8 cellular contexts compared by ENCODE assay signal in the genomic region with DNA sequence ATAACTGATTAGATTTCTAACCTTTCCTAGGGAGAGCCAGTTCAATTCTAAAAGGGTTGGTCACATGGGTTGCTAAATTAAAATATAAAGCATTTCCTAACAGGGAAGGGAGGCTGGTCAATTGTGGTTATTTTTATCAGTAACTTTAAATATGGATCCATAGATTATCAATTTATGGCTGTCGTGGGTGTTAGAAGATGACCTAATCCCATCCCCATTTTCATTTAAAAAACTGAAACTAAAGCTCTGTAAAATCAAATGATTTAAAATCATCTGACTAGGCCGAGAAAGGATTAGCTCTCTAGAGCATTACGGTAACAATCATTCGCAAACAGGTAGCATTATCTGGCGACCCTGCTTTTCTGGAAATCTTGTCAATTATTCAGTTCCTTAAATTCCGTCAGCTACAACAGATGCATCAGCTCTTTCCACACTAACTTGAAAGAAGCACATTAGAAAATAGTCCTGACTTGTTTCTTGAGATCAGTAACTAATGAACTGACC. TPM values are rescaled to one million over a fixed set of nuclear protein-coding genes. Genes with fewer than 3 reads are reported as not detected.
A peak's percentile ranks its signal among the peaks of the same experiment; 100 is the strongest.
DNase-seq lines count a peak whose midpoint lies in the region; ATAC-seq, FAIRE-seq and TF ChIP-seq lines count a peak whose summit lies in the region.

No MANE protein-coding gene starts in this region.

- ATAC-seq in activated T-helper 17 cell treated with anti-CD3 and anti-CD28 coated beads, Interleukin-2, amount 50 U/mL, for 72 hours (replicated peaks), result no peak
- no peak for ATAC-seq in thoracic aorta (ENCODE audit: insufficient number of reproducible peaks, low FRiP score, low read depth)

- DNase-seq in activated CD4-positive, alpha-beta T cell treated with anti-CD3 and anti-CD28 coated beads, Interleukin-2, amount 10 ng/mL, durations not matched to agents 24 days and 14 days, result no peak
- no peak for DNase-seq in activated CD4-positive, alpha-beta T cell treated with anti-CD3 and anti-CD28 coated beads, Interleukin-2, amount 50 U/mL, for 1 hour
- DNase-seq in thoracic aorta (ENCODE audit: low spot score) (no peak), NCI-H345 treated with DMSO at 0.1 percent for 48 hours (lab: John Stamatoyannopoulos, UW; ENCODE audit: unreplicated experiment) (no peak), MV-4-11 (lab: John Stamatoyannopoulos, UW) (no peak)
- no peak for DNase-seq in activated CD8-positive, alpha-beta memory T cell treated with anti-CD3 and anti-CD28 coated beads for 24 hours

- no peak for TF ChIP-seq CTCF in thoracic aorta (IDR thresholded peaks at IDR 0.05)

- peaks cover 46% of the 10 kb centered on the region for H3K36me3 Mint-ChIP-seq in activated CD4-positive, alpha-beta T cell treated with anti-CD3 and anti-CD28 coated beads, Interleukin-2, amount 10 ng/mL, durations not matched to agents 24 days and 14 days (ENCODE audit: low read depth)
- H3K36me3 Mint-ChIP-seq in activated T-helper 17 cell treated with anti-CD3 and anti-CD28 coated beads, Interleukin-2, amount 50 U/mL, for 72 hours (ENCODE audit: low read depth), result peaks cover 48% of the 10 kb centered on the region

- peaks cover 22 to 43% of the 10 kb centered on the region in 2 donors for H3K4me1 ChIP-seq in thoracic aorta (ENCODE audit: control insufficient read depth in 1 of 2, low read depth in 2 of 2)

- peak overlapping the region; percentile 97 for H3K4me3 ChIP-seq in thoracic aorta

- H3K36me3 ChIP-seq in thoracic aorta, result peaks cover 6% of the 10 kb centered on the region

- H3K9me3 ChIP-seq in thoracic aorta, result no peaks in the 10 kb centered on the region

- peak overlapping the region; percentile 94 for H3K4me3 Mint-ChIP-seq in activated CD4-positive, alpha-beta T cell treated with anti-CD3 and anti-CD28 coated beads, Interleukin-2, amount 10 ng/mL, durations not matched to agents 24 days and 14 days
- H3K4me3 Mint-ChIP-seq in activated T-helper 17 cell treated with anti-CD3 and anti-CD28 coated beads, Interleukin-2, amount 50 U/mL, for 72 hours, result peak overlapping the region; percentile 99

- no peaks in the 10 kb centered on the region for H3K9me3 Mint-ChIP-seq in activated CD4-positive, alpha-beta T cell treated with anti-CD3 and anti-CD28 coated beads, Interleukin-2, amount 10 ng/mL, durations not matched to agents 24 days and 14 days
- no peaks in the 10 kb centered on the region for H3K9me3 Mint-ChIP-seq in activated T-helper 17 cell treated with anti-CD3 and anti-CD28 coated beads, Interleukin-2, amount 50 U/mL, for 72 hours

- intact Hi-C loops in activated CD4-positive, alpha-beta T cell treated with anti-CD3 and anti-CD28 coated beads, Interleukin-2, amount 10 ng/mL, durations not matched to agents 24 days and 14 days (cut with micrococcal nuclease), result loop anchor here (1.0 to 5.0 kb wide), 10 partner anchors 29 to 1239 kb away; a partner anchor contains a TSS

- FAIRE-seq in islet of Langerhans (lab: Jason Lieb, UNC), result peak; percentile 53

- peaks cover 41% of the 10 kb centered on the region for H3K4me1 Mint-ChIP-seq in activated CD4-positive, alpha-beta T cell treated with anti-CD3 and anti-CD28 coated beads, Interleukin-2, amount 10 ng/mL, durations not matched to agents 24 days and 14 days
- H3K4me1 Mint-ChIP-seq in activated T-helper 17 cell treated with anti-CD3 and anti-CD28 coated beads, Interleukin-2, amount 50 U/mL, for 72 hours, result peaks cover 11% of the 10 kb centered on the region

- peak overlapping the region; percentile 98 for H3K27ac Mint-ChIP-seq in activated CD4-positive, alpha-beta T cell treated with anti-CD3 and anti-CD28 coated beads, Interleukin-2, amount 10 ng/mL, durations not matched to agents 24 days and 14 days
- peak overlapping the region; percentile 99 for H3K27ac Mint-ChIP-seq in activated T-helper 17 cell treated with anti-CD3 and anti-CD28 coated beads, Interleukin-2, amount 50 U/mL, for 72 hours

- peak overlapping the region; percentile 100 for H3K27ac ChIP-seq in thoracic aorta

- H3K27me3 ChIP-seq in thoracic aorta (replicated peaks; ENCODE audit: insufficient read depth), result no peaks in the 10 kb centered on the region

- no peaks in the 10 kb centered on the region for H3K27me3 Mint-ChIP-seq in activated CD4-positive, alpha-beta T cell treated with anti-CD3 and anti-CD28 coated beads, Interleukin-2, amount 10 ng/mL, durations not matched to agents 24 days and 14 days
- H3K27me3 Mint-ChIP-seq in activated T-helper 17 cell treated with anti-CD3 and anti-CD28 coated beads, Interleukin-2, amount 50 U/mL, for 72 hours, result no peaks in the 10 kb centered on the region

RNA-seq across cellular contexts. Expression of a gene that starts 0.9 kb away (rescaled TPM):
- total RNA-seq in activated CD4-positive, alpha-beta T cell treated with anti-CD3 and anti-CD28 coated beads, Interleukin-2, amount 10 ng/mL, durations not matched to agents 24 days and 14 days, result 333 and 336 TPM in 2 replicates
- 100 to 1,000 TPM; 120 to 260 TPM for total RNA-seq in activated T-helper 17 cell treated with anti-CD3 and anti-CD28 coated beads, Interleukin-2, amount 50 U/mL, for 72 hours
- 10 to 100 TPM; 60.1 to 98.4 TPM for total RNA-seq in thoracic aorta

RNA-seq across cellular contexts. Expression of a gene that starts 52.9 kb away (rescaled TPM):
- total RNA-seq in activated CD4-positive, alpha-beta T cell treated with anti-CD3 and anti-CD28 coated beads, Interleukin-2, amount 10 ng/mL, durations not matched to agents 24 days and 14 days, result 63.5 and 63.7 TPM in 2 replicates
- 10 to 100 TPM; 39.3 to 49.4 TPM for total RNA-seq in activated T-helper 17 cell treated with anti-CD3 and anti-CD28 coated beads, Interleukin-2, amount 50 U/mL, for 72 hours
- 100 to 1,000 TPM in 1 of 2 donors, 10 to 100 TPM in 1; 64.3 to 155 TPM for total RNA-seq in thoracic aorta
